1 cellular context compared by ENCODE assay signal in the genomic region with DNA sequence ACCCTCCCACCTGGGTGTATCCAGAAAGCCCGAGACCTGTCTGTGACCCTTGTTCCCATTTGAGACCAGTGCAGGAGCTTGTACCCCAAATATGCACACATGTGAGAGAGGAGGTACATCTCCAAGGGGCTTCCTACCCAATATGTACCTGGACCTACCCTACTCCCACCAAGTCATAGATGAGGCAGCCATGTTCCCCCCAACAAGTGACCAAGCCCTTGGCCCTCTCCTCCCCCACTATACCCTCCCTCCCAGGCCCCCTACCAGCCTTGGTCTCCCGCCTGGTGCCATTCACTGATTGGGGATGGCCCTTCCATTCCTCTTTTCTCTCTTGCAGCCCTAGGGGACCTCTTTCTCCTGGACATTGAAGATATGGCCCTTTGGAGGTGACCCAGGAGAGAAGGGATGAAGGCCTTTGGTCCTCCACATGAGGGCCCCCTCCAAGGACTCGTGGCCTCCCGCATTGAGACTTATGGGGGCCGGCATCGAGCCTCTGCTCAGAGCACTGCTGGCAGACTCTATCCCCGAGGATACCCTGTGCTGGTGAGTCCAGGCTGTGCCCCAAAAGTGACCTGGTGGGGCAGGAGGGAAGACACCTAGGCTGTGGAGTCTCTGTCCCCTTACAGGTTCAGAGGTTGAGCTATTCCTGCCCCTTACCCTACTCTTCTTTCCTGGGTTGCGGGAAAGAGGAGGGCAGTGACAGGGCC.
TF ChIP-seq lines count a peak whose summit lies in the region.

No MANE protein-coding gene starts in this region.

TF ChIP-seq in HepG2, 621 proteins besides CTCF, POLR2A, EP300 and RAD21:
- no peak for TF ChIP-seq MEF2D (CRISPR knock-in tag; IDR thresholded peaks at IDR 0.05)
- TF ChIP-seq, protein P1, sequence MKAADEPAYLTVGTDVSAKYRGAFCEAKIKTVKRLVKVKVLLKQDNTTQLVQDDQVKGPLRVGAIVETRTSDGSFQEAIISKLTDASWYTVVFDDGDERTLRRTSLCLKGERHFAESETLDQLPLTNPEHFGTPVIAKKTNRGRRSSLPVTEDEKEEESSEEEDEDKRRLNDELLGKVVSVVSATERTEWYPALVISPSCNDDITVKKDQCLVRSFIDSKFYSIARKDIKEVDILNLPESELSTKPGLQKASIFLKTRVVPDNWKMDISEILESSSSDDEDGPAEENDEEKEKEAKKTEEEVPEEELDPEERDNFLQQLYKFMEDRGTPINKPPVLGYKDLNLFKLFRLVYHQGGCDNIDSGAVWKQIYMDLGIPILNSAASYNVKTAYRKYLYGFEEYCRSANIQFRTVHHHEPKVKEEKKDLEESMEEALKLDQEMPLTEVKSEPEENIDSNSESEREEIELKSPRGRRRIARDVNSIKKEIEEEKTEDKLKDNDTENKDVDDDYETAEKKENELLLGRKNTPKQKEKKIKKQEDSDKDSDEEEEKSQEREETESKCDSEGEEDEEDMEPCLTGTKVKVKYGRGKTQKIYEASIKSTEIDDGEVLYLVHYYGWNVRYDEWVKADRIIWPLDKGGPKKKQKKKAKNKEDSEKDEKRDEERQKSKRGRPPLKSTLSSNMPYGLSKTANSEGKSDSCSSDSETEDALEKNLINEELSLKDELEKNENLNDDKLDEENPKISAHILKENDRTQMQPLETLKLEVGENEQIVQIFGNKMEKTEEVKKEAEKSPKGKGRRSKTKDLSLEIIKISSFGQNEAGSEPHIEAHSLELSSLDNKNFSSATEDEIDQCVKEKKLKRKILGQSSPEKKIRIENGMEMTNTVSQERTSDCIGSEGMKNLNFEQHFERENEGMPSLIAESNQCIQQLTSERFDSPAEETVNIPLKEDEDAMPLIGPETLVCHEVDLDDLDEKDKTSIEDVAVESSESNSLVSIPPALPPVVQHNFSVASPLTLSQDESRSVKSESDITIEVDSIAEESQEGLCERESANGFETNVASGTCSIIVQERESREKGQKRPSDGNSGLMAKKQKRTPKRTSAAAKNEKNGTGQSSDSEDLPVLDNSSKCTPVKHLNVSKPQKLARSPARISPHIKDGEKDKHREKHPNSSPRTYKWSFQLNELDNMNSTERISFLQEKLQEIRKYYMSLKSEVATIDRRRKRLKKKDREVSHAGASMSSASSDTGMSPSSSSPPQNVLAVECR (CRISPR knock-in tag; IDR thresholded peaks at IDR 0.05; ENCODE audit: borderline replicate concordance) = no peak
- no peak for TF ChIP-seq ZNF30 (CRISPR knock-in tag; IDR thresholded peaks at IDR 0.05)
